In genomic region chr11:101620026-101620425, GRCh38 we compare ENCODE assay signal across 23 cellular contexts. TPM values are rescaled to one million over a fixed set of nuclear protein-coding genes. Genes with fewer than 3 reads are reported as not detected.
"Had no signal": no experiment of that assay in that cellular context is flagged by ENCODE, and none has a peak within 500 bp of the region (broad histone marks: within the 10 kb centered on the region; RNA-seq: fewer than 3 reads in every experiment).

No MANE protein-coding gene starts in this region.

- H3K4me1 ChIP-seq: ascending aorta, breast epithelium, lower lobe of right lung, sigmoid colon, testis, upper lobe of left lung had no signal

- H3K27me3 Mint-ChIP-seq: activated CD4-positive, alpha-beta T cell treated with anti-CD3 and anti-CD28 coated beads, Interleukin-2, amount 10 ng/mL, durations not matched to agents 7 days and 5 days; activated naive CD4-positive, alpha-beta T cell treated with anti-CD3 and anti-CD28 coated beads, Interleukin-2, amount 10 ng/mL, durations not matched to agents 7 days and 5 days; activated naive CD8-positive, alpha-beta T cell treated with anti-CD3 and anti-CD28 coated beads, Interleukin-2, amount 50 U/mL, for 24 hours had no signal

- H3K27me3 ChIP-seq: ascending aorta, breast epithelium, neutrophil, sigmoid colon, testis, upper lobe of left lung had no signal

- H3K36me3 ChIP-seq: ascending aorta, breast epithelium, lower lobe of right lung, neutrophil, sigmoid colon, upper lobe of left lung had no signal

- H3K36me3 Mint-ChIP-seq: activated naive CD4-positive, alpha-beta T cell treated with anti-CD3 and anti-CD28 coated beads, Interleukin-2, amount 10 ng/mL, durations not matched to agents 7 days and 5 days; natural killer cell; stimulated activated effector memory CD8-positive, alpha-beta T cell treated with anti-CD3 and anti-CD28 coated beads, Interleukin-12 subunit alpha, Interleukin-12 subunit beta, amount 100 ng/mL, for 72 hours had no signal

- H3K27ac ChIP-seq: ascending aorta, breast epithelium, coronary artery, lower lobe of right lung, neutrophil, sigmoid colon, testis, upper lobe of left lung had no signal

- H3K27ac Mint-ChIP-seq: activated CD4-positive, alpha-beta T cell treated with anti-CD3 and anti-CD28 coated beads, Interleukin-2, amount 10 ng/mL, durations not matched to agents 7 days and 5 days; activated naive CD4-positive, alpha-beta T cell treated with anti-CD3 and anti-CD28 coated beads, Interleukin-2, amount 10 ng/mL, durations not matched to agents 7 days and 5 days; activated naive CD8-positive, alpha-beta T cell treated with anti-CD3 and anti-CD28 coated beads, Interleukin-2, amount 50 U/mL, for 24 hours; natural killer cell; stimulated activated effector memory CD8-positive, alpha-beta T cell treated with anti-CD3 and anti-CD28 coated beads, Interleukin-12 subunit alpha, Interleukin-12 subunit beta, amount 100 ng/mL, for 72 hours had no signal

- H3K9me3 Mint-ChIP-seq: activated CD4-positive, alpha-beta T cell treated with anti-CD3 and anti-CD28 coated beads, Interleukin-2, amount 10 ng/mL, durations not matched to agents 7 days and 5 days; activated naive CD4-positive, alpha-beta T cell treated with anti-CD3 and anti-CD28 coated beads, Interleukin-2, amount 10 ng/mL, durations not matched to agents 7 days and 5 days; activated naive CD8-positive, alpha-beta T cell treated with anti-CD3 and anti-CD28 coated beads, Interleukin-2, amount 50 U/mL, for 24 hours had no signal

- H3K4me3 Mint-ChIP-seq: activated CD4-positive, alpha-beta T cell treated with anti-CD3 and anti-CD28 coated beads, Interleukin-2, amount 10 ng/mL, durations not matched to agents 7 days and 5 days; activated naive CD4-positive, alpha-beta T cell treated with anti-CD3 and anti-CD28 coated beads, Interleukin-2, amount 10 ng/mL, durations not matched to agents 7 days and 5 days; activated naive CD8-positive, alpha-beta T cell treated with anti-CD3 and anti-CD28 coated beads, Interleukin-2, amount 50 U/mL, for 24 hours; natural killer cell; stimulated activated effector memory CD8-positive, alpha-beta T cell treated with anti-CD3 and anti-CD28 coated beads, Interleukin-12 subunit alpha, Interleukin-12 subunit beta, amount 100 ng/mL, for 72 hours had no signal

- ATAC-seq: activated naive CD8-positive, alpha-beta T cell treated with anti-CD3 and anti-CD28 coated beads, Interleukin-2, amount 50 U/mL, for 24 hours; lower lobe of right lung; natural killer cell; stimulated activated effector memory CD8-positive, alpha-beta T cell treated with anti-CD3 and anti-CD28 coated beads, Interleukin-12 subunit alpha, Interleukin-12 subunit beta, amount 100 ng/mL, for 72 hours had no signal

- H3K4me1 Mint-ChIP-seq: activated CD4-positive, alpha-beta T cell treated with anti-CD3 and anti-CD28 coated beads, Interleukin-2, amount 10 ng/mL, durations not matched to agents 7 days and 5 days; activated naive CD4-positive, alpha-beta T cell treated with anti-CD3 and anti-CD28 coated beads, Interleukin-2, amount 10 ng/mL, durations not matched to agents 7 days and 5 days; activated naive CD8-positive, alpha-beta T cell treated with anti-CD3 and anti-CD28 coated beads, Interleukin-2, amount 50 U/mL, for 24 hours; natural killer cell; stimulated activated effector memory CD8-positive, alpha-beta T cell treated with anti-CD3 and anti-CD28 coated beads, Interleukin-12 subunit alpha, Interleukin-12 subunit beta, amount 100 ng/mL, for 72 hours had no signal

- H3K4me3 ChIP-seq: ascending aorta, breast epithelium, coronary artery, lower lobe of right lung, sigmoid colon, testis, upper lobe of left lung had no signal

- H3K9me3 ChIP-seq: ascending aorta, breast epithelium, lower lobe of right lung, neutrophil, sigmoid colon, testis, upper lobe of left lung had no signal

- DNase-seq: activated CD4-positive, alpha-beta T cell treated with anti-CD3 and anti-CD28 coated beads, Interleukin-2, amount 10 ng/mL, durations not matched to agents 7 days and 5 days; activated CD4-positive, CD25-positive, alpha-beta regulatory T cell; activated CD8-positive, alpha-beta memory T cell treated with anti-CD3 and anti-CD28 coated beads, Interleukin-2, amount 50 U/mL, for 48 hours; activated effector memory CD4-positive, alpha-beta T cell treated with Interleukin-2 at 50 U/mL for 16 hours; activated naive CD4-positive, alpha-beta T cell treated with anti-CD3 and anti-CD28 coated beads, Interleukin-2, amount 10 ng/mL, durations not matched to agents 7 days and 5 days; activated naive CD8-positive, alpha-beta T cell treated with anti-CD3 and anti-CD28 coated beads, Interleukin-2, amount 50 U/mL, for 24 hours; activated T-cell treated with anti-CD3 and anti-CD28 coated beads, Interleukin-2, amount 50 U/mL, for 48 hours; foreskin melanocyte; glutamatergic neuron; hypothalamus; islet precursor cell; lower lobe of right lung; natural killer cell; sigmoid colon; stimulated activated CD4-positive, alpha-beta T cell treated with anti-CD3 and anti-CD28 coated beads, Interleukin-4, amount 100 ng/mL, for 24 hours; testis; upper lobe of left lung had no signal

RNA-seq across cellular contexts. Expression of gene TRPC6, which starts 36.2 kb away (rescaled TPM):
- total RNA-seq: activated CD4-positive, alpha-beta T cell treated with anti-CD3 and anti-CD28 coated beads, Interleukin-2, amount 10 ng/mL, durations not matched to agents 7 days and 5 days; renal cortical epithelial cell had no signal
